In genomic region chr4:180314972-180315371, GRCh38 we compare ENCODE assay signal across 18 cellular contexts.
A peak's percentile ranks its signal among the peaks of the same experiment; 100 is the strongest.
DNase-seq lines count a peak whose midpoint lies in the region; ATAC-seq and TF ChIP-seq lines count a peak whose summit lies in the region.
"Had no signal": no experiment of that assay in that cellular context is flagged by ENCODE, and none has a peak within 500 bp of the region (broad histone marks: within the 10 kb centered on the region; RNA-seq: fewer than 3 reads in every experiment).

No MANE protein-coding gene starts in this region.

- H3K4me1 ChIP-seq in smooth muscle cell (ENCODE audit: low read depth) (no peaks in the 10 kb centered on the region), gastroesophageal sphincter (no peaks in the 10 kb centered on the region)
- H3K4me1 ChIP-seq: BE2C had no signal

- no peaks in the 10 kb centered on the region for H3K79me2 ChIP-seq in smooth muscle cell (ENCODE audit: low read depth)
- H3K79me2 ChIP-seq: hepatocyte had no signal

- H3K36me3 Mint-ChIP-seq in stimulated activated naive B cell treated with anti-CD40 and anti-IgM and Interleukin-4, amounts not matched to agents 10 μg/mL and 1 μg/mL and 100 μg/mL, for 72 hours, result no peaks in the 10 kb centered on the region
- H3K36me3 Mint-ChIP-seq: activated naive CD4-positive, alpha-beta T cell treated with anti-CD3 and anti-CD28 coated beads, Interleukin-2, amount 50 U/mL, for 72 hours; naive thymus-derived CD8-positive, alpha-beta T cell had no signal

- H3K27ac ChIP-seq in smooth muscle cell (ENCODE audit: low read depth), result no peak overlapping the region
- no peak overlapping the region for H3K27ac ChIP-seq in gastroesophageal sphincter
- H3K27ac ChIP-seq: hepatocyte had no signal

- no peaks in the 10 kb centered on the region for H4K20me1 ChIP-seq in smooth muscle cell (ENCODE audit: low read depth)

- H3K9me3 Mint-ChIP-seq in stimulated activated naive B cell treated with anti-CD40 and anti-IgM and Interleukin-4, amounts not matched to agents 10 μg/mL and 1 μg/mL and 100 μg/mL, for 72 hours, result no peaks in the 10 kb centered on the region
- H3K9me3 Mint-ChIP-seq: endodermal cell, H9 had no signal

- TF ChIP-seq POLR2A in gastroesophageal sphincter (IDR thresholded peaks at IDR 0.05), result no peak

- H3K36me3 ChIP-seq in smooth muscle cell (ENCODE audit: low read depth) (no peaks in the 10 kb centered on the region), gastroesophageal sphincter (no peaks in the 10 kb centered on the region)
- H3K36me3 ChIP-seq: BE2C had no signal

- H3K4me3 ChIP-seq in smooth muscle cell (no peak overlapping the region), gastroesophageal sphincter (no peak overlapping the region)
- H3K4me3 ChIP-seq: hepatocyte had no signal

- ATAC-seq in GM18858 (IDR thresholded peaks at IDR 0.05; ENCODE audit: unreplicated experiment) (peak; percentile 84), HG02588 (IDR thresholded peaks at IDR 0.05; ENCODE audit: unreplicated experiment) (peak; percentile 65), HG03432 (IDR thresholded peaks at IDR 0.05; ENCODE audit: unreplicated experiment) (peak; percentile 75), SK-N-SH treated with all-trans-retinoic acid at 6 μM for 48 hours (no peak), gastroesophageal sphincter (no peak)
- peak; percentile 52 to 53 for ATAC-seq in stimulated activated naive B cell treated with anti-CD40 and anti-IgM and Interleukin-4, amounts not matched to agents 10 μg/mL and 1 μg/mL and 100 μg/mL, for 72 hours (replicated peaks)
- ATAC-seq: activated naive CD4-positive, alpha-beta T cell treated with anti-CD3 and anti-CD28 coated beads, Interleukin-2, amount 50 U/mL, for 72 hours; naive thymus-derived CD8-positive, alpha-beta T cell had no signal

- H3K27me3 Mint-ChIP-seq in stimulated activated naive B cell treated with anti-CD40 and anti-IgM and Interleukin-4, amounts not matched to agents 10 μg/mL and 1 μg/mL and 100 μg/mL, for 72 hours, result no peaks in the 10 kb centered on the region
- H3K27me3 Mint-ChIP-seq: naive thymus-derived CD8-positive, alpha-beta T cell had no signal

- H3K9me3 ChIP-seq in smooth muscle cell (replicated peaks; ENCODE audit: low read depth), result no peaks in the 10 kb centered on the region
- H3K9me3 ChIP-seq in gastroesophageal sphincter, result no peaks in the 10 kb centered on the region
- H3K9me3 ChIP-seq: BE2C had no signal

- WGBS in smooth muscle cell (ENCODE audit: low lambda C conversion rate), result 73% methylated on average over 5 of the region's 5 CpGs
- WGBS in gastroesophageal sphincter (ENCODE audit: low coverage in 1 of 2), 2 donors, result 55 to 73% methylated on average over 5 of the region's 5 CpGs

- peaks cover 8 to 10% of the 10 kb centered on the region in 2 donors for H3K4me1 Mint-ChIP-seq in stimulated activated naive B cell treated with anti-CD40 and anti-IgM and Interleukin-4, amounts not matched to agents 10 μg/mL and 1 μg/mL and 100 μg/mL, for 72 hours
- H3K4me1 Mint-ChIP-seq: endodermal cell, H9 had no signal

- TF ChIP-seq CTCF in smooth muscle cell (IDR thresholded peaks at IDR 0.05; ENCODE audit: borderline replicate concordance, insufficient read depth, poor library complexity, severe bottlenecking), result no peak
- no peak for TF ChIP-seq CTCF in gastroesophageal sphincter (IDR thresholded peaks at IDR 0.05)

- DNase-seq in stimulated activated naive B cell treated with anti-CD40 and anti-IgM and Interleukin-4, amounts not matched to agents 10 μg/mL and 1 μg/mL and 100 μg/mL, for 72 hours, result no peak
- no peak for DNase-seq in smooth muscle cell (lab: John Stamatoyannopoulos, UW; ENCODE audit: unreplicated experiment)
- DNase-seq: activated CD4-positive, alpha-beta T cell treated with anti-CD3 and anti-CD28 coated beads, Interleukin-2, amount 50 U/mL, for 1 hour; BE2C; endodermal cell; H9; islet precursor cell; mammary epithelial cell; naive thymus-derived CD8-positive, alpha-beta T cell; NCI-H1092; NCI-H774 had no signal

- H3K4me2 ChIP-seq in smooth muscle cell, result no peak overlapping the region
- H3K4me2 ChIP-seq: hepatocyte had no signal

- no peaks in the 10 kb centered on the region for H3K27me3 ChIP-seq in smooth muscle cell (ENCODE audit: low read depth)
- no peaks in the 10 kb centered on the region for H3K27me3 ChIP-seq in gastroesophageal sphincter
- H3K27me3 ChIP-seq: BE2C, hepatocyte had no signal

- TF ChIP-seq EP300 in gastroesophageal sphincter (IDR thresholded peaks at IDR 0.05), result no peak

- H3K4me3 Mint-ChIP-seq in stimulated activated naive B cell treated with anti-CD40 and anti-IgM and Interleukin-4, amounts not matched to agents 10 μg/mL and 1 μg/mL and 100 μg/mL, for 72 hours, result peak overlapping the region; percentile 63 to 68
- H3K4me3 Mint-ChIP-seq: endodermal cell, H9 had no signal

- H3K9ac ChIP-seq in smooth muscle cell (ENCODE audit: low read depth), result no peak overlapping the region

- peak overlapping the region; percentile 14 for H3K27ac Mint-ChIP-seq in stimulated activated naive B cell treated with anti-CD40 and anti-IgM and Interleukin-4, amounts not matched to agents 10 μg/mL and 1 μg/mL and 100 μg/mL, for 72 hours
- H3K27ac Mint-ChIP-seq: activated naive CD4-positive, alpha-beta T cell treated with anti-CD3 and anti-CD28 coated beads, Interleukin-2, amount 50 U/mL, for 72 hours; endodermal cell; H9; naive thymus-derived CD8-positive, alpha-beta T cell had no signal

- H3F3A ChIP-seq in smooth muscle cell (ENCODE audit: low read depth), result no peaks in the 10 kb centered on the region

- H2AFZ ChIP-seq in smooth muscle cell (ENCODE audit: low read depth), result no peak overlapping the region
- H2AFZ ChIP-seq: hepatocyte had no signal

TF ChIP-seq in SK-N-SH treated with all-trans-retinoic acid at 6 μM for 48 hours, 23 proteins besides CTCF, POLR2A, EP300 and RAD21:
- no peak for TF ChIP-seq ISL1 (CRISPR knock-in tag; IDR thresholded peaks at IDR 0.05)
- TF ChIP-seq ESRRG (CRISPR knock-in tag; IDR thresholded peaks at IDR 0.05), result no peak
- no peak for TF ChIP-seq ZC3H10 (CRISPR knock-in tag; IDR thresholded peaks at IDR 0.05)
- TF ChIP-seq ZNF565 (CRISPR knock-in tag; conservative IDR thresholded peaks at IDR 0.05; ENCODE audit: low read depth), result no peak
- no peak for TF ChIP-seq POU6F1 (CRISPR knock-in tag; IDR thresholded peaks at IDR 0.05; ENCODE audit: borderline replicate concordance, low read depth)
- TF ChIP-seq ZFP3 (CRISPR knock-in tag; IDR thresholded peaks at IDR 0.05), result no peak
- TF ChIP-seq CREB5 (CRISPR knock-in tag; IDR thresholded peaks at IDR 0.05; ENCODE audit: low read depth), result no peak
- no peak for TF ChIP-seq ARNTL (CRISPR knock-in tag; IDR thresholded peaks at IDR 0.05; ENCODE audit: borderline replicate concordance, low read depth)
- no peak for TF ChIP-seq BACH2 (CRISPR knock-in tag; IDR thresholded peaks at IDR 0.05; ENCODE audit: borderline replicate concordance)
- no peak for TF ChIP-seq TOX (CRISPR knock-in tag; IDR thresholded peaks at IDR 0.05; ENCODE audit: borderline replicate concordance)

Comparison
In these comparisons a context has a peak if more than half of its experiments do, and no peak if none do; other contexts are left out.
1. ATAC-seq: peak in GM18858 (single experiment), HG02588 (single experiment), HG03432 (single experiment) and stimulated activated naive B cell treated with anti-CD40 and anti-IgM and Interleukin-4, amounts not matched to agents 10 μg/mL and 1 μg/mL and 100 μg/mL, for 72 hours (2 of 2); none in SK-N-SH treated with all-trans-retinoic acid at 6 μM for 48 hours (single experiment) and gastroesophageal sphincter (single experiment).